ENCODE assay signal across 1 cellular context in genomic region chr1:17728123-17728522, GRCh38.
TF ChIP-seq lines count a peak whose summit lies in the region.

No MANE protein-coding gene starts in this region.

TF ChIP-seq in SK-N-SH, 30 proteins besides CTCF, POLR2A, EP300 and RAD21 (continued from another document):
- TF ChIP-seq, protein P1, sequence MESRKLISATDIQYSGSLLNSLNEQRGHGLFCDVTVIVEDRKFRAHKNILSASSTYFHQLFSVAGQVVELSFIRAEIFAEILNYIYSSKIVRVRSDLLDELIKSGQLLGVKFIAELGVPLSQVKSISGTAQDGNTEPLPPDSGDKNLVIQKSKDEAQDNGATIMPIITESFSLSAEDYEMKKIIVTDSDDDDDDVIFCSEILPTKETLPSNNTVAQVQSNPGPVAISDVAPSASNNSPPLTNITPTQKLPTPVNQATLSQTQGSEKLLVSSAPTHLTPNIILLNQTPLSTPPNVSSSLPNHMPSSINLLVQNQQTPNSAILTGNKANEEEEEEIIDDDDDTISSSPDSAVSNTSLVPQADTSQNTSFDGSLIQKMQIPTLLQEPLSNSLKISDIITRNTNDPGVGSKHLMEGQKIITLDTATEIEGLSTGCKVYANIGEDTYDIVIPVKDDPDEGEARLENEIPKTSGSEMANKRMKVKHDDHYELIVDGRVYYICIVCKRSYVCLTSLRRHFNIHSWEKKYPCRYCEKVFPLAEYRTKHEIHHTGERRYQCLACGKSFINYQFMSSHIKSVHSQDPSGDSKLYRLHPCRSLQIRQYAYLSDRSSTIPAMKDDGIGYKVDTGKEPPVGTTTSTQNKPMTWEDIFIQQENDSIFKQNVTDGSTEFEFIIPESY (IDR thresholded peaks at IDR 0.05; ENCODE audit: borderline replicate concordance, low read depth): no peak
- TF ChIP-seq FOSL2 (IDR thresholded peaks at IDR 0.05; ENCODE audit: borderline replicate concordance, low read depth): no peak
- no peak for TF ChIP-seq SMC3 (IDR thresholded peaks at IDR 0.05; ENCODE audit: low read depth, low read length)
- TF ChIP-seq NFIC (IDR thresholded peaks at IDR 0.05; ENCODE audit: borderline replicate concordance): no peak
- no peak for TF ChIP-seq PBX3 (IDR thresholded peaks at IDR 0.05)
- no peak for TF ChIP-seq NRF1 (IDR thresholded peaks at IDR 0.05; ENCODE audit: low read depth, low read length)
- no peak for TF ChIP-seq TCF12 (IDR thresholded peaks at IDR 0.05)
